ENCODE assay signal across 13 cellular contexts in the genomic region with DNA sequence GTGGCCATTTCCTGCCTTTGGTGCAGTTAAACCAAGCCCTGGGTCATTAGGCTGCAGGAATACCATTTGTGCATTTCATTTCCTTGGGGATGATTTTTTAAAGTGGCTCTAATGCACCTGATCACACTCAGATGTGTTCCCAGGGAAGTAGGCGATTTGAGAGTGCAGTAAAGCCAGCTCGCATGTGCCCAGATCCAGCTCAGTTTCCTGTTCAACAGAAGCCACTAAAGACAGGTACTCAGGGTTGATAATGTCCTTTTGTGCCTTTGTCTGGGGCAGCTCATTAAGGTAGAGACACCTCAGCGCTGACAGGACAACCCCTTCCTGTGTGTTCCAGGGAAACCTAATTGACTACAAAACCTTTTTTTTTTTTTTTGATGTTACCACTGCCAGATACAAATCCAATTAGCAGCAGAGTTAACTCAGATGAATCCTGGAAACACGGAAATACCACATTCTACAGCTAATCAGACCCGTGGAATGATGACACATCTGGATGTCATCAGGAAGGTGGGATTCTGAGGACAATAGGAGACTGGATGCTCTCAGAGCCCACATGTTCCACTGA. TPM values are rescaled to one million over a fixed set of nuclear protein-coding genes. Genes with fewer than 3 reads are reported as not detected.
DNase-seq lines count a peak whose midpoint lies in the region; FAIRE-seq and TF ChIP-seq lines count a peak whose summit lies in the region.
"Had no signal": no experiment of that assay in that cellular context is flagged by ENCODE, and none has a peak within 500 bp of the region (broad histone marks: within the 10 kb centered on the region; RNA-seq: fewer than 3 reads in every experiment).

No MANE protein-coding gene starts in this region.

- H3K9me3 ChIP-seq in adipocyte (ENCODE audit: control insufficient read depth, low read length) (no peaks in the 10 kb centered on the region), kidney (ENCODE audit: control insufficient read depth in 1 of 2, low read length in 2 of 2) (no peaks in the 10 kb centered on the region)
- H3K9me3 ChIP-seq: HAP-1 had no signal

- H3K4me3 ChIP-seq in adipocyte (ENCODE audit: low read length) (no peak overlapping the region), kidney (ENCODE audit: low read length in 2 of 2) (no peak overlapping the region)
- H3K4me3 ChIP-seq: GM12878, HAP-1 had no signal

- peak overlapping the region; percentile 69 for H3K27ac Mint-ChIP-seq in mesothelial cell of epicardium

- H3K4me1 Mint-ChIP-seq in mesothelial cell of epicardium = peaks cover 53% of the 10 kb centered on the region

- no peaks in the 10 kb centered on the region for H3K27me3 ChIP-seq in adipocyte (replicated peaks; ENCODE audit: control insufficient read depth, insufficient read depth, low read length)

- no peak overlapping the region for H3K4me3 Mint-ChIP-seq in mesothelial cell of epicardium

- no peak overlapping the region for H3K27ac ChIP-seq in kidney (ENCODE audit: low read depth in 2 of 2, low read length in 2 of 2)

- DNase-seq in NCI-H1105 treated with DMSO at 0.1 percent for 48 hours (lab: John Stamatoyannopoulos, UW) = peak; percentile 3
- no peak for DNase-seq in NCI-H1105 (lab: John Stamatoyannopoulos, UW)
- DNase-seq in NCI-H1092 (lab: John Stamatoyannopoulos, UW) = peak; percentile 48
- peak; percentile 28 for DNase-seq in adipocyte (ENCODE audit: low read depth)
- DNase-seq in mesothelial cell of epicardium (ENCODE audit: low spot score in 2 of 2, unreplicated experiment in 2 of 2) = no peak
- DNase-seq in kidney = no peak
- DNase-seq in inferior parietal cortex (ENCODE audit: extremely low spot score) = no peak
- no peak for DNase-seq in foreskin melanocyte
- DNase-seq: OCI-M1 had no signal

- no peaks in the 10 kb centered on the region for H3K27me3 Mint-ChIP-seq in mesothelial cell of epicardium (ENCODE audit: low read depth)

- no peaks in the 10 kb centered on the region for H3K36me3 Mint-ChIP-seq in mesothelial cell of epicardium

- TF ChIP-seq CTCF in mesothelial cell of epicardium (IDR thresholded peaks at IDR 0.05; ENCODE audit: unreplicated experiment) (no peak), kidney (IDR thresholded peaks at IDR 0.05; ENCODE audit: borderline replicate concordance, extremely low read depth, insufficient read depth) (no peak)

- H3K9me3 Mint-ChIP-seq in mesothelial cell of epicardium = no peaks in the 10 kb centered on the region

- H3K36me3 ChIP-seq in adipocyte (ENCODE audit: control insufficient read depth, insufficient read depth, low read length, severe bottlenecking) (no peaks in the 10 kb centered on the region), kidney (ENCODE audit: control insufficient read depth in 1 of 2, insufficient read depth in 2 of 2, low read length in 2 of 2) (no peaks in the 10 kb centered on the region)
- H3K36me3 ChIP-seq: HAP-1 had no signal

- H3K4me1 ChIP-seq in adipocyte (ENCODE audit: control insufficient read depth, insufficient read depth, low read length) (peaks cover 9% of the 10 kb centered on the region), kidney (ENCODE audit: control insufficient read depth in 1 of 2, insufficient read depth in 1 of 2, low read depth in 1 of 2, low read length in 2 of 2) (peaks cover 0 to 3% of the 10 kb centered on the region in 2 donors)

- intact Hi-C loops in kidney (cut with DNase I) = loop anchor here (10.0 kb wide), 1 partner anchor 205 kb away; no protein-coding TSS in a partner anchor

- no peak for FAIRE-seq in kidney (lab: Jason Lieb, UNC)
- FAIRE-seq: A204.1, GM12878 had no signal

- H3K9ac ChIP-seq in adipocyte (ENCODE audit: low read length) (no peak overlapping the region), kidney (ENCODE audit: low read length in 2 of 2) (no peak overlapping the region)

RNA-seq across cellular contexts. Expression of a gene that starts 15.2 kb away (rescaled TPM):
- total RNA-seq in mesothelial cell of epicardium = 0.16 TPM in 1 of 3 replicates, not detected in the others
- total RNA-seq in kidney = not detected
- not detected for polyA plus RNA-seq in kidney (ENCODE audit: insufficient read depth, low read depth, low replicate concordance)
- total RNA-seq: GM12878, HT-29 had no signal

Comparison
In these comparisons a context has a peak if more than half of its experiments do, and no peak if none do; other contexts are left out.
1. DNase-seq: peak in NCI-H1105 treated with DMSO at 0.1 percent for 48 hours (single experiment), NCI-H1092 (single experiment) and adipocyte (single experiment); none in NCI-H1105 (single experiment), mesothelial cell of epicardium (0 of 2), kidney (single experiment), inferior parietal cortex (single experiment) and foreskin melanocyte (single experiment).